Comparison of ENCODE assay signal across 9 cellular contexts in the genomic region with DNA sequence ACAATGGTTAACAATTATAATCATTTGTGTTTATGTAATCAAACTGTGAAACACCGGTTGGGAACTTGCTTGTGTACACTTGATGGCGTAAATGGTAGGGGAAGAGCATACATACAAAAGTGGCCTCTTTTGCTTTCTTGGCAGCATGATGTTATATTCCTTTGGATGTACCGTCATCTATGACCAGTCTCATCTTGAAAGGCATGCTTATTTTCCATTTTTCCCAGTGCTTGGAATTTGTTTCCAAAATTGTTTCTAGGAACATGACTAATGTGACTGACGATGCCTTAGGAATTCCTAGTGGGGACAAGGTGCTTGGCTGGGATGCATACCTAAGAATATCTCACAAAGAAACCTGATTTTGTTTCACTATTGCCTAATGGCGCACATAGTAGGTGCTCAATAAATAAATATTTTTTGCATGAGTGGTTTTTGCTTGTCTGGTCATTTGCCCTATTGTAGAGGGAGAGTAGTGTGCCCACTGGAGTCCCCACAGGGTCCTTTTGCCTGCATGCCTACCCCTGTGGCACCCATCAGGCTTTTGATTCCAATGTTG. TPM values are rescaled to one million over a fixed set of nuclear protein-coding genes. Genes with fewer than 3 reads are reported as not detected.
DNase-seq lines count a peak whose midpoint lies in the region; ATAC-seq, FAIRE-seq and TF ChIP-seq lines count a peak whose summit lies in the region.
"Had no signal": no experiment of that assay in that cellular context is flagged by ENCODE, and none has a peak within 500 bp of the region (broad histone marks: within the 10 kb centered on the region; RNA-seq: fewer than 3 reads in every experiment).

No MANE protein-coding gene starts in this region.

- H3K27ac Mint-ChIP-seq in activated CD8-positive, alpha-beta memory T cell treated with anti-CD3 and anti-CD28 coated beads, Interleukin-2, amount 10 ng/mL, durations not matched to agents 7 days and 5 days, result peak overlapping the region; percentile 74
- H3K27ac Mint-ChIP-seq in activated naive CD4-positive, alpha-beta T cell treated with anti-CD3 and anti-CD28 coated beads, Interleukin-2, amount 50 U/mL, for 72 hours, result peak overlapping the region; percentile 85 to 96
- no peak overlapping the region for H3K27ac Mint-ChIP-seq in glutamatergic neuron (ENCODE audit: unreplicated experiment)

- DNase-seq in activated CD8-positive, alpha-beta memory T cell treated with anti-CD3 and anti-CD28 coated beads, Interleukin-2, amount 10 ng/mL, durations not matched to agents 7 days and 5 days, result no peak
- no peak for DNase-seq in activated CD8-positive, alpha-beta memory T cell treated with anti-CD3 and anti-CD28 coated beads for 24 hours
- DNase-seq in activated naive CD4-positive, alpha-beta T cell treated with anti-CD3 and anti-CD28 coated beads, Interleukin-2, amount 50 U/mL, for 72 hours (ENCODE audit: low spot score in 2 of 2), result no peak
- peak; percentile 73 to 79 for DNase-seq in foreskin fibroblast
- no peak for DNase-seq in GM12892 (ENCODE audit: insufficient read length)
- DNase-seq in glutamatergic neuron, result no peak

- TF ChIP-seq POLR2A in GM12892 (IDR thresholded peaks at IDR 0.05; ENCODE audit: low read depth, low read length), result no peak

- H3K4me1 ChIP-seq in subcutaneous abdominal adipose tissue (ENCODE audit: control insufficient read depth in 5 of 5, insufficient read depth in 5 of 5, low read length in 5 of 5), result peaks cover 7 to 20% (median 15%) of the 10 kb centered on the region in 5 donors

- peak overlapping the region; percentile 69 for H3K27ac ChIP-seq in subcutaneous abdominal adipose tissue (ENCODE audit: low read depth, low read length)

- peaks cover 54% of the 10 kb centered on the region for H3K36me3 Mint-ChIP-seq in activated CD8-positive, alpha-beta memory T cell treated with anti-CD3 and anti-CD28 coated beads, Interleukin-2, amount 10 ng/mL, durations not matched to agents 7 days and 5 days
- peaks cover 27 to 57% of the 10 kb centered on the region in 2 donors for H3K36me3 Mint-ChIP-seq in activated naive CD4-positive, alpha-beta T cell treated with anti-CD3 and anti-CD28 coated beads, Interleukin-2, amount 50 U/mL, for 72 hours
- H3K36me3 Mint-ChIP-seq in glutamatergic neuron (ENCODE audit: unreplicated experiment), result peaks cover 4% of the 10 kb centered on the region

- no peak for FAIRE-seq in GM12892 (lab: Jason Lieb, UNC)
- FAIRE-seq: GM18507 had no signal

- TF ChIP-seq CTCF in foreskin fibroblast (IDR thresholded peaks at IDR 0.05; ENCODE audit: low read depth, low read length) (no peak), glutamatergic neuron (IDR thresholded peaks at IDR 0.05; ENCODE audit: partially characterized antibody, unreplicated experiment) (no peak)

- peak; percentile 32 for ATAC-seq in activated CD8-positive, alpha-beta memory T cell treated with anti-CD3 and anti-CD28 coated beads, Interleukin-2, amount 10 ng/mL, durations not matched to agents 7 days and 5 days
- no peak for ATAC-seq in activated naive CD4-positive, alpha-beta T cell treated with anti-CD3 and anti-CD28 coated beads, Interleukin-2, amount 50 U/mL, for 72 hours
- ATAC-seq in GM19324 (IDR thresholded peaks at IDR 0.05; ENCODE audit: low FRiP score, unreplicated experiment), result no peak

- no peaks in the 10 kb centered on the region for H3K27me3 ChIP-seq in subcutaneous abdominal adipose tissue (ENCODE audit: control insufficient read depth in 5 of 5, insufficient read depth in 4 of 5, low read length in 5 of 5)

- H3K9ac ChIP-seq in subcutaneous abdominal adipose tissue (ENCODE audit: low read length in 5 of 5), result no peak overlapping the region

- no peaks in the 10 kb centered on the region for H3K9me3 ChIP-seq in subcutaneous abdominal adipose tissue (ENCODE audit: control insufficient read depth in 5 of 5, low read length in 5 of 5)

- no peak overlapping the region for H3K4me3 Mint-ChIP-seq in activated CD8-positive, alpha-beta memory T cell treated with anti-CD3 and anti-CD28 coated beads, Interleukin-2, amount 10 ng/mL, durations not matched to agents 7 days and 5 days
- no peak overlapping the region for H3K4me3 Mint-ChIP-seq in glutamatergic neuron (ENCODE audit: unreplicated experiment)

- H3K4me3 ChIP-seq in foreskin fibroblast (ENCODE audit: low read depth in 1 of 2, low read length in 2 of 2), result no peak overlapping the region
- no peak overlapping the region for H3K4me3 ChIP-seq in subcutaneous abdominal adipose tissue (ENCODE audit: low read depth in 1 of 5, low read length in 5 of 5)

- H3K36me3 ChIP-seq in subcutaneous abdominal adipose tissue (ENCODE audit: control insufficient read depth in 5 of 5, insufficient read depth in 5 of 5, low read length in 5 of 5), result peaks cover 6 to 26% (median 15%) of the 10 kb centered on the region in 5 donors

- CTCF ChIA-PET in activated CD8-positive, alpha-beta memory T cell treated with anti-CD3 and anti-CD28 coated beads, Interleukin-2, amount 10 ng/mL, durations not matched to agents 7 days and 5 days (lab: Charles Lee), result interaction anchor here (0.9 to 3.0 kb wide), 4 partner anchors 10 to 215 kb away, joined by 3 to 9 read pairs (median 6); no protein-coding TSS in a partner anchor

- no peaks in the 10 kb centered on the region for H3K27me3 Mint-ChIP-seq in activated CD8-positive, alpha-beta memory T cell treated with anti-CD3 and anti-CD28 coated beads, Interleukin-2, amount 10 ng/mL, durations not matched to agents 7 days and 5 days
- no peaks in the 10 kb centered on the region for H3K27me3 Mint-ChIP-seq in glutamatergic neuron (ENCODE audit: unreplicated experiment)

- no peaks in the 10 kb centered on the region for H3K9me3 Mint-ChIP-seq in activated CD8-positive, alpha-beta memory T cell treated with anti-CD3 and anti-CD28 coated beads, Interleukin-2, amount 10 ng/mL, durations not matched to agents 7 days and 5 days (ENCODE audit: low read depth)
- no peaks in the 10 kb centered on the region for H3K9me3 Mint-ChIP-seq in activated naive CD4-positive, alpha-beta T cell treated with anti-CD3 and anti-CD28 coated beads, Interleukin-2, amount 50 U/mL, for 72 hours
- H3K9me3 Mint-ChIP-seq in glutamatergic neuron (ENCODE audit: unreplicated experiment), result peaks cover 2% of the 10 kb centered on the region

- H3K4me1 Mint-ChIP-seq in activated CD8-positive, alpha-beta memory T cell treated with anti-CD3 and anti-CD28 coated beads, Interleukin-2, amount 10 ng/mL, durations not matched to agents 7 days and 5 days, result peaks cover 55% of the 10 kb centered on the region
- no peaks in the 10 kb centered on the region for H3K4me1 Mint-ChIP-seq in glutamatergic neuron (ENCODE audit: low read depth, unreplicated experiment)

RNA-seq across cellular contexts. Expression of a gene that starts 45.5 kb away (rescaled TPM):
- total RNA-seq in activated CD8-positive, alpha-beta memory T cell treated with anti-CD3 and anti-CD28 coated beads, Interleukin-2, amount 10 ng/mL, durations not matched to agents 7 days and 5 days, result 100 to 1,000 TPM; 153 to 171 TPM
- total RNA-seq in activated naive CD4-positive, alpha-beta T cell treated with anti-CD3 and anti-CD28 coated beads, Interleukin-2, amount 50 U/mL, for 72 hours, result 100 to 1,000 TPM; 121 to 178 TPM
- polyA plus RNA-seq in GM12892 (2012; ENCODE audit: missing spikeins), result 109 TPM
- 79.9 TPM for total RNA-seq in glutamatergic neuron (ENCODE audit: unreplicated experiment)

RNA-seq across cellular contexts. Expression of a gene that starts 54.9 kb away (rescaled TPM):
- total RNA-seq in activated CD8-positive, alpha-beta memory T cell treated with anti-CD3 and anti-CD28 coated beads, Interleukin-2, amount 10 ng/mL, durations not matched to agents 7 days and 5 days, result 10 to 100 TPM; 14.0 to 16.7 TPM
- total RNA-seq in activated naive CD4-positive, alpha-beta T cell treated with anti-CD3 and anti-CD28 coated beads, Interleukin-2, amount 50 U/mL, for 72 hours, result 10 to 100 TPM; 21.9 to 84.2 TPM
- polyA plus RNA-seq in GM12892 (2012; ENCODE audit: missing spikeins), result 6.5 TPM
- 37.0 TPM for total RNA-seq in glutamatergic neuron (ENCODE audit: unreplicated experiment)

Comparison
In these comparisons a context has a peak if more than half of its experiments do, and no peak if none do; other contexts are left out.
1. DNase-seq: peak in foreskin fibroblast (2 of 2); none in activated CD8-positive, alpha-beta memory T cell treated with anti-CD3 and anti-CD28 coated beads, Interleukin-2, amount 10 ng/mL, durations not matched to agents 7 days and 5 days (single experiment), activated CD8-positive, alpha-beta memory T cell treated with anti-CD3 and anti-CD28 coated beads for 24 hours (single experiment), activated naive CD4-positive, alpha-beta T cell treated with anti-CD3 and anti-CD28 coated beads, Interleukin-2, amount 50 U/mL, for 72 hours (0 of 2), GM12892 (single experiment) and glutamatergic neuron (single experiment).